In the genomic region with DNA sequence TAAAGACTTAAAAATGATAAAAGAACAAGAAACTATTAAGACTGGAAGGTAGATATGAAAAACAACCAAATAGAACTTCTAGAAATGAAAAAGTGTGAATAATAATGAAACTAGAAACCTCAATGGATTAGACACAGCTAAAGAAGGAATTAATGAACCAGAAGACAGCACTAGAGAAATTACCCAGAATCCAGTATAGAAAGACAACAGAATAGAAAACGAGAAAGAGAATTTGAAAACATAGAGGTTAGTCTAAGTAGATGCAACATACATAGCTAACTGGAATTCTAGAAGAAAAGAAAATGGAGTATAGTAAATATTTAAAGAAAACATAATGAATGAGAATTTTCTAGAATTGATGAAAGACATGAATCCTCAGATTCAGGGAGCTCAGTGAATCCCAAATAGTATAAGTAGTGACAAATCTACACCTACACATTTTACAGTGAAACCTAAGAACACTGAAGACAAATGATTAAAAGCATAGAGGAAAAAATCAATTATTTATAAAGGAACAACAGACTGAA, we compare ENCODE assay signal across 36 cellular contexts.
"Had no signal": no experiment of that assay in that cellular context is flagged by ENCODE, and none has a peak within 500 bp of the region (broad histone marks: within the 10 kb centered on the region; RNA-seq: fewer than 3 reads in every experiment).

No MANE protein-coding gene starts in this region.

- H3K27ac Mint-ChIP-seq: activated B cell treated with CpG ODN at 0.5 μM for 24 hours; activated CD4-positive, alpha-beta memory T cell treated with anti-CD3 and anti-CD28 coated beads for 36 hours; activated CD4-positive, alpha-beta T cell treated with anti-CD3 and anti-CD28 coated beads, Interleukin-2, amount 10 ng/mL, durations not matched to agents 24 days and 14 days; activated CD8-positive, alpha-beta memory T cell treated with anti-CD3 and anti-CD28 coated beads, Interleukin-2, amount 10 ng/mL, durations not matched to agents 7 days and 5 days; activated CD8-positive, alpha-beta T cell treated with anti-CD3 and anti-CD28 coated beads, Interleukin-2, amount 10 ng/mL, durations not matched to agents 7 days and 5 days; activated naive CD4-positive, alpha-beta T cell treated with anti-CD3 and anti-CD28 coated beads, Interleukin-2, amount 10 ng/mL, durations not matched to agents 7 days and 5 days; activated naive CD4-positive, alpha-beta T cell treated with anti-CD3 and anti-CD28 coated beads, Interleukin-2, amount 50 U/mL, for 24 hours; activated naive CD8-positive, alpha-beta T cell; activated naive CD8-positive, alpha-beta T cell treated with anti-CD3 and anti-CD28 coated beads, Interleukin-2, amount 10 ng/mL, durations not matched to agents 7 days and 5 days; activated naive CD8-positive, alpha-beta T cell treated with anti-CD3 and anti-CD28 coated beads, Interleukin-2, amount 50 U/mL, for 24 hours; activated T-cell treated with anti-CD3 and anti-CD28 coated beads, Interleukin-2, amount 50 U/mL, for 24 hours; activated T-helper 2 cell treated with anti-CD3 and anti-CD28 coated beads, Interferon-gamma antibody, Interleukin-2, Interleukin-4, amounts not matched to agents 10 μg/mL and 5 μg/mL and 100 μg/mL, durations not matched to agents 14 hours and 24 hours and 36 hours; T-helper 1 cell treated with Interleukin-12 subunit alpha and Interleukin-12 subunit beta and Interleukin-4 antibody, amounts not matched to agents 30 μg/mL and 1 μg/mL, for 36 hours; T-helper 2 cell treated with Interferon-gamma antibody and Interleukin-4, amounts not matched to agents 5 μg/mL and 100 μg/mL, for 36 hours had no signal

- ATAC-seq: activated CD8-positive, alpha-beta memory T cell treated with anti-CD3 and anti-CD28 coated beads, Interleukin-2, amount 10 ng/mL, durations not matched to agents 7 days and 5 days; activated CD8-positive, alpha-beta T cell treated with anti-CD3 and anti-CD28 coated beads, Interleukin-2, amount 10 ng/mL, durations not matched to agents 7 days and 5 days; activated naive CD8-positive, alpha-beta T cell treated with anti-CD3 and anti-CD28 coated beads, Interleukin-2, amount 50 U/mL, for 24 hours; body of pancreas had no signal

- H3K4me1 ChIP-seq: adrenal gland, body of pancreas, breast epithelium had no signal

- H3K4me1 Mint-ChIP-seq: activated B cell treated with CpG ODN at 0.5 μM for 24 hours; activated CD4-positive, alpha-beta T cell treated with anti-CD3 and anti-CD28 coated beads, Interleukin-2, amount 10 ng/mL, durations not matched to agents 24 days and 14 days; activated CD8-positive, alpha-beta memory T cell treated with anti-CD3 and anti-CD28 coated beads, Interleukin-2, amount 10 ng/mL, durations not matched to agents 7 days and 5 days; activated naive CD4-positive, alpha-beta T cell treated with anti-CD3 and anti-CD28 coated beads, Interleukin-2, amount 10 ng/mL, durations not matched to agents 7 days and 5 days; activated naive CD4-positive, alpha-beta T cell treated with anti-CD3 and anti-CD28 coated beads, Interleukin-2, amount 50 U/mL, for 24 hours; activated naive CD8-positive, alpha-beta T cell treated with anti-CD3 and anti-CD28 coated beads, Interleukin-2, amount 10 ng/mL, durations not matched to agents 7 days and 5 days; activated naive CD8-positive, alpha-beta T cell treated with anti-CD3 and anti-CD28 coated beads, Interleukin-2, amount 50 U/mL, for 24 hours had no signal

- H3K27me3 Mint-ChIP-seq: activated B cell treated with CpG ODN at 0.5 μM for 24 hours; activated CD4-positive, alpha-beta memory T cell treated with anti-CD3 and anti-CD28 coated beads for 36 hours had no signal

- DNase-seq: activated B cell treated with CpG ODN at 0.5 μM for 24 hours; activated CD4-positive, alpha-beta memory T cell treated with anti-CD3 and anti-CD28 coated beads for 36 hours; activated CD4-positive, alpha-beta T cell treated with anti-CD3 and anti-CD28 coated beads for 4 hours; activated CD4-positive, alpha-beta T cell treated with anti-CD3 and anti-CD28 coated beads, Interleukin-2, amount 10 ng/mL, durations not matched to agents 24 days and 14 days; activated CD4-positive, alpha-beta T cell treated with anti-CD3 and anti-CD28 coated beads, Interleukin-2, amount 50 U/mL, for 1 hour; activated CD4-positive, alpha-beta T cell treated with anti-CD3 and anti-CD28 coated beads, Interleukin-2, amount 50 U/mL, for 4 hours; activated CD4-positive, CD25-positive, alpha-beta regulatory T cell treated with anti-CD3 and anti-CD28 coated beads, Interleukin-2, amount 50 U/mL, for 72 hours; activated CD8-positive, alpha-beta memory T cell treated with anti-CD3 and anti-CD28 coated beads for 24 hours; activated CD8-positive, alpha-beta memory T cell treated with anti-CD3 and anti-CD28 coated beads, Interleukin-2, amount 10 ng/mL, durations not matched to agents 7 days and 5 days; activated CD8-positive, alpha-beta memory T cell treated with anti-CD3 and anti-CD28 coated beads, Interleukin-2, amount 50 U/mL, for 48 hours; activated CD8-positive, alpha-beta T cell treated with anti-CD3 and anti-CD28 coated beads, Interleukin-2, amount 10 ng/mL, durations not matched to agents 7 days and 5 days; activated effector memory CD4-positive, alpha-beta T cell treated with Interleukin-2 at 50 U/mL for 16 hours; activated gamma-delta T cell; activated naive CD4-positive, alpha-beta T cell treated with anti-CD3 and anti-CD28 coated beads, Interleukin-2, amount 10 ng/mL, durations not matched to agents 7 days and 5 days; activated naive CD4-positive, alpha-beta T cell treated with Interleukin-2 at 50 U/mL for 16 hours; activated naive CD8-positive, alpha-beta T cell treated with anti-CD3 and anti-CD28 coated beads, Interleukin-2, amount 10 ng/mL, durations not matched to agents 7 days and 5 days; activated naive CD8-positive, alpha-beta T cell treated with anti-CD3 and anti-CD28 coated beads, Interleukin-2, amount 50 U/mL, for 24 hours; activated T-cell treated with anti-CD3 and anti-CD28 coated beads, Interleukin-2, amount 50 U/mL, for 24 hours; activated T-cell treated with anti-CD3 and anti-CD28 coated beads, Interleukin-2, amount 50 U/mL, for 48 hours; adrenal gland; amniotic stem cell; aorta; body of pancreas; brain microvascular endothelial cell; central memory CD4-positive, alpha-beta T cell; T-helper 2 cell; T-helper 9 cell had no signal

- H3K36me3 Mint-ChIP-seq: activated naive CD4-positive, alpha-beta T cell treated with anti-CD3 and anti-CD28 coated beads, Interleukin-2, amount 10 ng/mL, durations not matched to agents 7 days and 5 days; activated naive CD4-positive, alpha-beta T cell treated with anti-CD3 and anti-CD28 coated beads, Interleukin-2, amount 50 U/mL, for 24 hours had no signal

- H3K4me3 ChIP-seq: adrenal gland, body of pancreas, breast epithelium had no signal

- H3K9me3 ChIP-seq: adrenal gland, body of pancreas had no signal

- H3K36me3 ChIP-seq: adrenal gland, breast epithelium had no signal

- H3K27me3 ChIP-seq: adrenal gland, body of pancreas, brain microvascular endothelial cell, breast epithelium had no signal

- H3K27ac ChIP-seq: adrenal gland, body of pancreas, brain microvascular endothelial cell, breast epithelium, VCaP had no signal

- FAIRE-seq: astrocyte, TTC549 had no signal

- H3K4me3 Mint-ChIP-seq: activated B cell treated with CpG ODN at 0.5 μM for 24 hours; activated CD4-positive, alpha-beta memory T cell treated with anti-CD3 and anti-CD28 coated beads for 36 hours; activated CD4-positive, alpha-beta T cell treated with anti-CD3 and anti-CD28 coated beads, Interleukin-2, amount 10 ng/mL, durations not matched to agents 24 days and 14 days; activated CD8-positive, alpha-beta memory T cell treated with anti-CD3 and anti-CD28 coated beads, Interleukin-2, amount 10 ng/mL, durations not matched to agents 7 days and 5 days; activated CD8-positive, alpha-beta T cell treated with anti-CD3 and anti-CD28 coated beads, Interleukin-2, amount 10 ng/mL, durations not matched to agents 7 days and 5 days; activated naive CD4-positive, alpha-beta T cell treated with anti-CD3 and anti-CD28 coated beads, Interleukin-2, amount 10 ng/mL, durations not matched to agents 7 days and 5 days; activated naive CD4-positive, alpha-beta T cell treated with anti-CD3 and anti-CD28 coated beads, Interleukin-2, amount 50 U/mL, for 24 hours; activated naive CD8-positive, alpha-beta T cell; activated naive CD8-positive, alpha-beta T cell treated with anti-CD3 and anti-CD28 coated beads, Interleukin-2, amount 10 ng/mL, durations not matched to agents 7 days and 5 days; activated naive CD8-positive, alpha-beta T cell treated with anti-CD3 and anti-CD28 coated beads, Interleukin-2, amount 50 U/mL, for 24 hours; activated T-cell treated with anti-CD3 and anti-CD28 coated beads, Interleukin-2, amount 50 U/mL, for 24 hours; T-helper 1 cell treated with Interleukin-12 subunit alpha and Interleukin-12 subunit beta and Interleukin-4 antibody, amounts not matched to agents 30 μg/mL and 1 μg/mL, for 36 hours; T-helper 2 cell treated with Interferon-gamma antibody and Interleukin-4, amounts not matched to agents 5 μg/mL and 100 μg/mL, for 36 hours had no signal
